Comparison of ENCODE assay signal across 29 cellular contexts in the genomic region with DNA sequence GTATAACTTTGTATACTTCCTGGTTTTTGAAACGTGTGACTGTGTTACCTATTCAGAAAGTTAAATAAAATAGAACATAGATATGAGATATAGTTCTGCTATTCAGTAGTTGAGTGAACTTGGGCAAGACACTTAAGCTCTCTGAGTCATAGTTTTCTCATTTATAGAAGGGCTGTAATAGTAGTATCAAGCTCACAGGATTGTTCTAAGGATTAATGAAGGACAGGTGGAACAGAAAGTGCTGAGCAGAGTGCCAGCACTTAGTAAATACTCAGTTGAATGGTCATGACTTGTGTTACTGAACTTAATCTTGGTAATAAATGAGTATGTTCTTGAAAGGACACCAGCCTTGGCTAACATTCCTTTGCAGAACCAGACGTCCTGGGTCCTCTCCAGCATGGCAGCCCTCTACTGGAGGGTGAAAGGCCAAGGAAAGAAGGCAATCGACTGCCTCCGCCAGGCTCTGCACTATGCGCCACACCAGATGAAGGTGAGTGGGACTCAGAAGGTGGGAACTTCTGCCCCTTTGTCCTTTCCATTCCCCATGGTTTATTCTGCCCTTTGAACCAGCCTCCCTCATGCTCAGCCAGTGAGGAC.
"Had no signal": no experiment of that assay in that cellular context is flagged by ENCODE, and none has a peak within 500 bp of the region (broad histone marks: within the 10 kb centered on the region; RNA-seq: fewer than 3 reads in every experiment).

No MANE protein-coding gene starts in this region.

- H3K4me1 Mint-ChIP-seq: activated B cell treated with CpG ODN at 0.5 μM for 24 hours; activated CD8-positive, alpha-beta memory T cell treated with anti-CD3 and anti-CD28 coated beads, Interleukin-2, amount 10 ng/mL, durations not matched to agents 7 days and 5 days; activated naive CD4-positive, alpha-beta T cell treated with anti-CD3 and anti-CD28 coated beads, Interleukin-2, amount 50 U/mL, for 24 hours; neural progenitor cell; T-cell had no signal

- H3K9ac ChIP-seq: neural progenitor cell, parathyroid adenoma had no signal

- H3K4me3 ChIP-seq: coronary artery, dorsolateral prefrontal cortex, esophagus muscularis mucosa, neural progenitor cell, thoracic aorta, uterus had no signal

- H3K27ac Mint-ChIP-seq: activated B cell treated with CpG ODN at 0.5 μM for 24 hours; activated CD8-positive, alpha-beta memory T cell treated with anti-CD3 and anti-CD28 coated beads, Interleukin-2, amount 10 ng/mL, durations not matched to agents 7 days and 5 days; activated CD8-positive, alpha-beta T cell treated with anti-CD3 and anti-CD28 coated beads, Interleukin-2, amount 10 ng/mL, durations not matched to agents 7 days and 5 days; activated naive CD8-positive, alpha-beta T cell treated with anti-CD3 and anti-CD28 coated beads, Interleukin-2, amount 50 U/mL, for 24 hours; activated T-helper 2 cell treated with anti-CD3 and anti-CD28 coated beads, Interferon-gamma antibody, Interleukin-2, Interleukin-4, amounts not matched to agents 10 μg/mL and 5 μg/mL and 100 μg/mL, durations not matched to agents 14 hours and 24 hours and 36 hours; natural killer cell; neural progenitor cell; T-cell; type B pancreatic cell had no signal

- DNase-seq: activated B cell treated with CpG ODN at 0.5 μM for 24 hours; activated CD4-positive, alpha-beta T cell treated with anti-CD3 and anti-CD28 coated beads, Interleukin-2, amount 50 U/mL, for 1 hour; activated CD8-positive, alpha-beta memory T cell treated with anti-CD3 and anti-CD28 coated beads, Interleukin-2, amount 10 ng/mL, durations not matched to agents 7 days and 5 days; activated CD8-positive, alpha-beta T cell treated with anti-CD3 and anti-CD28 coated beads, Interleukin-2, amount 10 ng/mL, durations not matched to agents 7 days and 5 days; activated naive CD8-positive, alpha-beta T cell treated with anti-CD3 and anti-CD28 coated beads, Interleukin-2, amount 50 U/mL, for 24 hours; activated T-cell treated with anti-CD3 and anti-CD28 coated beads, Interleukin-2, amount 50 U/mL, for 48 hours; dorsolateral prefrontal cortex; effector memory CD4-positive, alpha-beta T cell; hippocampal formation; kidney; left colon; midbrain; natural killer cell; occipital lobe; right cardiac atrium; stimulated activated CD4-positive, alpha-beta T cell treated with anti-CD3 and anti-CD28 coated beads, Interleukin-12 subunit alpha, Interleukin-12 subunit beta, amount 100 ng/mL, for 4 hours; stimulated activated CD4-positive, alpha-beta T cell treated with anti-CD3 and anti-CD28 coated beads, Interleukin-4, amount 100 ng/mL, for 1 hour; stimulated activated naive CD8-positive, alpha-beta T cell treated with anti-CD3 and anti-CD28 coated beads, Interleukin-15, Interleukin-2, amounts not matched to agents 100 U/mL and 50 U/mL, for 24 hours; T-cell; uterus had no signal

- FAIRE-seq: frontal cortex, kidney had no signal

- H3K27me3 ChIP-seq: dorsolateral prefrontal cortex, esophagus muscularis mucosa, neural progenitor cell, uterus had no signal

- H3K9me3 ChIP-seq: esophagus muscularis mucosa, thoracic aorta, uterus had no signal

- H3K4me3 Mint-ChIP-seq: activated B cell treated with CpG ODN at 0.5 μM for 24 hours; activated CD8-positive, alpha-beta memory T cell treated with anti-CD3 and anti-CD28 coated beads, Interleukin-2, amount 10 ng/mL, durations not matched to agents 7 days and 5 days; activated CD8-positive, alpha-beta T cell treated with anti-CD3 and anti-CD28 coated beads, Interleukin-2, amount 10 ng/mL, durations not matched to agents 7 days and 5 days; activated naive CD4-positive, alpha-beta T cell treated with anti-CD3 and anti-CD28 coated beads, Interleukin-2, amount 50 U/mL, for 24 hours; activated naive CD8-positive, alpha-beta T cell treated with anti-CD3 and anti-CD28 coated beads, Interleukin-2, amount 50 U/mL, for 24 hours; natural killer cell; neural progenitor cell; T-cell; type B pancreatic cell had no signal

- H3K9me3 Mint-ChIP-seq: activated B cell treated with CpG ODN at 0.5 μM for 24 hours; activated naive CD4-positive, alpha-beta T cell treated with anti-CD3 and anti-CD28 coated beads, Interleukin-2, amount 50 U/mL, for 24 hours; activated naive CD8-positive, alpha-beta T cell treated with anti-CD3 and anti-CD28 coated beads, Interleukin-2, amount 50 U/mL, for 24 hours; activated T-helper 2 cell treated with anti-CD3 and anti-CD28 coated beads, Interferon-gamma antibody, Interleukin-2, Interleukin-4, amounts not matched to agents 10 μg/mL and 5 μg/mL and 100 μg/mL, durations not matched to agents 14 hours and 24 hours and 36 hours; natural killer cell; neural progenitor cell; T-cell; type B pancreatic cell had no signal

- H3K27me3 Mint-ChIP-seq: activated B cell treated with CpG ODN at 0.5 μM for 24 hours; activated CD8-positive, alpha-beta memory T cell treated with anti-CD3 and anti-CD28 coated beads, Interleukin-2, amount 10 ng/mL, durations not matched to agents 7 days and 5 days; activated naive CD4-positive, alpha-beta T cell treated with anti-CD3 and anti-CD28 coated beads, Interleukin-2, amount 50 U/mL, for 24 hours; activated naive CD8-positive, alpha-beta T cell treated with anti-CD3 and anti-CD28 coated beads, Interleukin-2, amount 50 U/mL, for 24 hours; T-cell; type B pancreatic cell had no signal

- H3K4me1 ChIP-seq: esophagus muscularis mucosa, neural progenitor cell, parathyroid adenoma, uterus had no signal

- H3K36me3 ChIP-seq: neural progenitor cell, uterus had no signal

- H3K27ac ChIP-seq: coronary artery, dorsolateral prefrontal cortex, esophagus muscularis mucosa, neural progenitor cell, parathyroid adenoma, thoracic aorta, uterus had no signal

- ATAC-seq: activated CD8-positive, alpha-beta memory T cell treated with anti-CD3 and anti-CD28 coated beads, Interleukin-2, amount 10 ng/mL, durations not matched to agents 7 days and 5 days; activated CD8-positive, alpha-beta T cell treated with anti-CD3 and anti-CD28 coated beads, Interleukin-2, amount 10 ng/mL, durations not matched to agents 7 days and 5 days; activated naive CD8-positive, alpha-beta T cell treated with anti-CD3 and anti-CD28 coated beads, Interleukin-2, amount 50 U/mL, for 24 hours; left colon; natural killer cell; right cardiac atrium; stimulated activated naive CD8-positive, alpha-beta T cell treated with anti-CD3 and anti-CD28 coated beads, Interleukin-15, Interleukin-2, amounts not matched to agents 100 U/mL and 50 U/mL, for 24 hours; T-cell had no signal
